In the genomic region with DNA sequence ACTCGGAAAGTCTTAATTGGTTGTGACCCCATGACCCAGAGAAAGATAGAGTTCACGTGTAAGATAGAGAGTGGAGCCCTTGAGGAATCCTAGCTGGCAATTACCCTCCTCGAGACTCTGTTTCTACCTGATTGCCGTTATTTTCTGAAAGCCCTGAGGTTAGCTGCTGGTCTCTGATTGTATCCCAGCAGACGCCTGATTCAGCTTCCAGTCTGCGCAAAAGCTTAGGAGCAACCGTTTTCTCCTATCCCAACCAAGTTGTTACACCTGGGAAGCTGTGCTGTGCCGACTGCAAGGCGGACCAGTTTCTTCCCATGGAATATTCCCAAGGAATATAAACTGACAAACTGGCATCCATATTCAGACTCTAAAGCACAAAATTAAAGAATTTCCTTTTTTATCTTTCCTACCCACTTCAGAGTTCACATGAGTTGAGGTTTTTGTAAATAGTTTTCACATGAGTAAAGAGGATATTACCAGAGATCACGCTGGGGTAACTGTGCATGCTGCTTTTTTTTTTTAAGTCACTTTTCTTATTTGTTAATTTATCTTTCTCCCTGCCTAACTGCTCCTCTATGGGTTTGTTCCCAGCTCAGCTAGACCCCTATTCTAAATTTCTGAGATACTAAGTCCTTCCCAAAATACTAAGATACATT, we compare ENCODE assay signal across 10 cellular contexts. TPM values are rescaled to one million over a fixed set of nuclear protein-coding genes. Genes with fewer than 3 reads are reported as not detected.
A peak's percentile ranks its signal among the peaks of the same experiment; 100 is the strongest.
DNase-seq lines count a peak whose midpoint lies in the region; ATAC-seq and TF ChIP-seq lines count a peak whose summit lies in the region.
"Had no signal": no experiment of that assay in that cellular context is flagged by ENCODE, and none has a peak within 500 bp of the region (broad histone marks: within the 10 kb centered on the region; RNA-seq: fewer than 3 reads in every experiment).

No MANE protein-coding gene starts in this region.

- peaks cover 36% of the 10 kb centered on the region for H3K27me3 Mint-ChIP-seq in nephron (ENCODE audit: low read depth)

- no peaks in the 10 kb centered on the region for H3K36me3 Mint-ChIP-seq in nephron (ENCODE audit: low read depth)
- H3K36me3 Mint-ChIP-seq: naive B cell had no signal

- no TSS peak for BruUV-seq in PC-9 (replicated peaks; lab: Mats Ljungman, UMichigan)

- H3K79me2 ChIP-seq in PC-9 (ENCODE audit: low read depth) = no peaks in the 10 kb centered on the region

- H3K9ac ChIP-seq in endocrine pancreas (ENCODE audit: control insufficient read depth, insufficient read depth, low read length) = peak overlapping the region; percentile 5

- in situ Hi-C loops in GM13976 (cut with MboI; ENCODE audit: low sequenced_read_pairs, unreplicated experiment) = no loop called here

- peak overlapping the region; percentile 95 for H3K4me2 ChIP-seq in PC-9

- H3K27ac Mint-ChIP-seq in nephron = peak overlapping the region in 2 of 3 experiments; percentile 30 to 50
- H3K27ac Mint-ChIP-seq: activated T-helper 17 cell treated with anti-CD3 and anti-CD28 coated beads, Interleukin-2, amount 50 U/mL, for 72 hours; naive B cell had no signal

- intact Hi-C loops in PC-9 (cut with micrococcal nuclease; ENCODE audit: unreplicated experiment) = loop anchor here (1.0 to 10.0 kb wide), 7 partner anchors 174 to 1044 kb away; partner anchors contain the start of gene UFM1

- no peaks in the 10 kb centered on the region for H3K9me2 ChIP-seq in PC-9 (ENCODE audit: insufficient read depth)

- H3F3A ChIP-seq in PC-9 (ENCODE audit: insufficient read depth, low read depth) = no peaks in the 10 kb centered on the region

- H2AFZ ChIP-seq in PC-9 = no peak overlapping the region

- DNase-seq in AG09319 (ENCODE audit: extremely low read depth, low read depth) = peak; percentile 14
- DNase-seq in PC-9 = peak in 1 of 2 experiments; percentile 12
- DNase-seq in Peyer's patch = no peak
- DNase-seq in GM13976 (ENCODE audit: low spot score) = no peak
- no peak for DNase-seq in NCI-H2107 (lab: John Stamatoyannopoulos, UW)
- DNase-seq: naive B cell had no signal

- H3K4me3 ChIP-seq in PC-9 (0 out of 2 replicates have a peak overlapping the region, but pooled peaks have one; percentile 63), endocrine pancreas (ENCODE audit: control insufficient read depth, insufficient read depth, low read length) (peak overlapping the region; percentile 64), Peyer's patch (no peak overlapping the region)

- H3K27me3 ChIP-seq in PC-9 (ENCODE audit: insufficient read depth, low read depth) = no peaks in the 10 kb centered on the region
- H3K27me3 ChIP-seq in endocrine pancreas (ENCODE audit: control insufficient read depth, insufficient read depth, low read length) = no peaks in the 10 kb centered on the region
- H3K27me3 ChIP-seq in Peyer's patch = no peaks in the 10 kb centered on the region

- no peak for TF ChIP-seq POLR2A in Peyer's patch (IDR thresholded peaks at IDR 0.05)

- CTCF ChIA-PET in PC-9 (lab: Charles Lee) = interaction anchor here (2.6 to 4.2 kb wide), 2 partner anchors 230 to 711 kb away, joined by 12 to 17 read pairs; no protein-coding TSS in a partner anchor

- H3K4me1 Mint-ChIP-seq in nephron = peaks cover 24% of the 10 kb centered on the region

- no peaks in the 10 kb centered on the region for H3K9me3 Mint-ChIP-seq in nephron

- no peaks in the 10 kb centered on the region for H4K20me1 ChIP-seq in PC-9 (ENCODE audit: insufficient read depth)

- no peak overlapping the region for H3K27ac ChIP-seq in PC-9
- no peak overlapping the region for H3K27ac ChIP-seq in Peyer's patch

- POLR2A ChIA-PET in PC-9 (lab: Charles Lee; ENCODE audit: unreplicated experiment) = interaction anchor here (1.2 kb wide), 1 partner anchor 478 kb away, joined by 5 read pairs; no protein-coding TSS in a partner anchor

- H3K4me1 ChIP-seq in PC-9 (replicated peaks; ENCODE audit: insufficient read depth) (peaks cover 12% of the 10 kb centered on the region), endocrine pancreas (ENCODE audit: control insufficient read depth, insufficient read depth, low read length) (no peaks in the 10 kb centered on the region), Peyer's patch (no peaks in the 10 kb centered on the region)

- TF ChIP-seq CTCF in AG09319 (IDR thresholded peaks at IDR 0.05; ENCODE audit: low read depth, low read length) = no peak
- TF ChIP-seq CTCF in PC-9 (conservative IDR thresholded peaks at IDR 0.05) = no peak
- no peak for TF ChIP-seq CTCF in nephron (IDR thresholded peaks at IDR 0.05; ENCODE audit: unreplicated experiment in 3 of 3)
- TF ChIP-seq CTCF in Peyer's patch (IDR thresholded peaks at IDR 0.05) = no peak
- no peak for TF ChIP-seq CTCF in GM13976 (IDR thresholded peaks at IDR 0.05; ENCODE audit: borderline replicate concordance, control extremely low read depth, extremely low read depth, insufficient read depth, missing control alignments)

- H3K4me3 Mint-ChIP-seq in nephron = peak overlapping the region; percentile 87 to 92 (median 88)
- H3K4me3 Mint-ChIP-seq: activated T-helper 17 cell treated with anti-CD3 and anti-CD28 coated beads, Interleukin-2, amount 50 U/mL, for 72 hours had no signal

- H3K36me3 ChIP-seq in PC-9 (ENCODE audit: low read depth) = no peaks in the 10 kb centered on the region
- no peaks in the 10 kb centered on the region for H3K36me3 ChIP-seq in endocrine pancreas (ENCODE audit: control insufficient read depth, insufficient read depth, low read length)
- H3K36me3 ChIP-seq in Peyer's patch = no peaks in the 10 kb centered on the region

- H3K9me3 ChIP-seq in PC-9 (ENCODE audit: insufficient read depth, low read depth) = no peaks in the 10 kb centered on the region
- no peaks in the 10 kb centered on the region for H3K9me3 ChIP-seq in endocrine pancreas (ENCODE audit: control insufficient read depth, low read length)
- H3K9me3 ChIP-seq in Peyer's patch = no peaks in the 10 kb centered on the region

- ATAC-seq in HG02623 (IDR thresholded peaks at IDR 0.05; ENCODE audit: unreplicated experiment) = no peak

RNA-seq across cellular contexts. Expression of gene TRPC4, which starts 1.5 kb away (rescaled TPM):
- total RNA-seq in PC-9 (2021) = 1.4 and 1.7 TPM in 2 replicates
- 1 to 10 TPM in 1 of 4 donors, not detected in 3; 1.2 TPM for total RNA-seq in Peyer's patch
- total RNA-seq: activated T-helper 17 cell treated with anti-CD3 and anti-CD28 coated beads, Interleukin-2, amount 50 U/mL, for 72 hours had no signal

Comparison
In these comparisons a context has a peak if more than half of its experiments do, and no peak if none do; other contexts are left out.
1. H3K4me3 ChIP-seq: peak in PC-9 (single experiment) and endocrine pancreas (single experiment); none in Peyer's patch (0 of 4).